ENCODE assay signal across 24 cellular contexts in genomic region chr2:54183281-54183680, GRCh38.
"Had no signal": no experiment of that assay in that cellular context is flagged by ENCODE, and none has a peak within 500 bp of the region (broad histone marks: within the 10 kb centered on the region; RNA-seq: fewer than 3 reads in every experiment).

No MANE protein-coding gene starts in this region.

- H3K27ac ChIP-seq: colonic mucosa, coronary artery, dorsolateral prefrontal cortex, epithelial cell of prostate, esophagus squamous epithelium, foreskin keratinocyte, gastrocnemius medialis, heart left ventricle, heart right ventricle had no signal

- H3K4me1 ChIP-seq: colonic mucosa, esophagus squamous epithelium, foreskin keratinocyte, gastrocnemius medialis, heart left ventricle, heart right ventricle had no signal

- H3K9me3 ChIP-seq: colonic mucosa, esophagus muscularis mucosa, esophagus squamous epithelium, gastrocnemius medialis, gastroesophageal sphincter, heart left ventricle, heart right ventricle had no signal

- ATAC-seq: effector memory CD8-positive, alpha-beta T cell; esophagus mucosa; foreskin keratinocyte; gastrocnemius medialis; gastroesophageal sphincter; heart left ventricle; heart right ventricle had no signal

- DNase-seq: colonic mucosa; cortex of kidney; dermis blood vessel endothelial cell; dorsolateral prefrontal cortex; effector CD4-positive, alpha-beta T cell; effector CD8-positive, alpha-beta T cell; effector memory CD4-positive, alpha-beta T cell; effector memory CD8-positive, alpha-beta T cell; endodermal cell; erythroblast; esophagus squamous epithelium; foreskin fibroblast; foreskin keratinocyte; foreskin melanocyte; gastrocnemius medialis; glutamatergic neuron; head of caudate nucleus; heart left ventricle; heart right ventricle had no signal

- H3K36me3 ChIP-seq: colonic mucosa, esophagus muscularis mucosa, esophagus squamous epithelium, gastroesophageal sphincter had no signal

- H3K27me3 ChIP-seq: colonic mucosa, dorsolateral prefrontal cortex, esophagus muscularis mucosa, esophagus squamous epithelium, foreskin keratinocyte, gastrocnemius medialis, gastroesophageal sphincter, heart left ventricle, heart right ventricle had no signal

- H3K4me3 ChIP-seq: colonic mucosa, coronary artery, dorsolateral prefrontal cortex, esophagus muscularis mucosa, esophagus squamous epithelium, gastrocnemius medialis, gastroesophageal sphincter, heart left ventricle, heart right ventricle had no signal
